Comparison of ENCODE assay signal across 9 cellular contexts in genomic region chr2:54708584-54709340, GRCh38.
DNase-seq lines count a peak whose midpoint lies in the region; ATAC-seq, FAIRE-seq and TF ChIP-seq lines count a peak whose summit lies in the region.
"Had no signal": no experiment of that assay in that cellular context is flagged by ENCODE, and none has a peak within 500 bp of the region (broad histone marks: within the 10 kb centered on the region; RNA-seq: fewer than 3 reads in every experiment).

No MANE protein-coding gene starts in this region.

- H3K36me3 ChIP-seq in ES-I3 (ENCODE audit: insufficient read depth, low read length) (no peaks in the 10 kb centered on the region), duodenal mucosa (ENCODE audit: control insufficient read depth in 1 of 2, insufficient read depth in 2 of 2, low read length in 2 of 2) (no peaks in the 10 kb centered on the region), muscle layer of duodenum (ENCODE audit: control insufficient read depth in 1 of 2, insufficient read depth in 2 of 2, low read length in 2 of 2) (no peaks in the 10 kb centered on the region)

- H3K27me3 ChIP-seq in duodenal mucosa (ENCODE audit: control insufficient read depth in 1 of 2, insufficient read depth in 2 of 2, low read length in 2 of 2) (no peaks in the 10 kb centered on the region), muscle layer of duodenum (ENCODE audit: low read depth, low read length) (no peaks in the 10 kb centered on the region)

- DNase-seq in NCI-H510A (lab: John Stamatoyannopoulos, UW) (peak; percentile 32), GM19239 (ENCODE audit: insufficient read length, low spot score) (no peak), D721Med (ENCODE audit: insufficient read length, low spot score) (no peak)
- DNase-seq in activated effector memory CD4-positive, alpha-beta T cell treated with anti-CD3 and anti-CD28 coated beads, Interleukin-2, amount 50 U/mL, for 16 hours, result no peak

- no peak for ATAC-seq in GM18519 (IDR thresholded peaks at IDR 0.05; ENCODE audit: low FRiP score, unreplicated experiment)

- H3K4me1 ChIP-seq in ES-I3 (ENCODE audit: insufficient read depth, low read length) (no peaks in the 10 kb centered on the region), duodenal mucosa (ENCODE audit: control insufficient read depth in 1 of 2, insufficient read depth in 2 of 2, low read length in 2 of 2) (peaks cover 3 to 11% of the 10 kb centered on the region in 2 donors), muscle layer of duodenum (ENCODE audit: control insufficient read depth in 1 of 2, insufficient read depth in 2 of 2, low read length in 2 of 2) (peaks cover 0 to 11% of the 10 kb centered on the region in 2 donors)

- peak overlapping the region; percentile 70 to 71 for H3K4me3 ChIP-seq in duodenal mucosa (ENCODE audit: low read depth in 1 of 2, low read length in 2 of 2)
- peak overlapping the region; percentile 56 to 73 for H3K4me3 ChIP-seq in muscle layer of duodenum (ENCODE audit: low read depth in 1 of 2, low read length in 2 of 2)

- H3K27ac ChIP-seq in duodenal mucosa (ENCODE audit: low read depth, low read length) (peak overlapping the region; percentile 26), muscle layer of duodenum (ENCODE audit: low read length) (no peak overlapping the region)
- H3K27ac ChIP-seq: KMS-11 had no signal

- FAIRE-seq in GM19239 (lab: Jason Lieb, UNC) (no peak), D721Med (lab: Jason Lieb, UNC) (no peak)

- no peak for TF ChIP-seq CTCF in D721Med (IDR thresholded peaks at IDR 0.05; ENCODE audit: insufficient read depth, missing control alignments)

- H3K9ac ChIP-seq in ES-I3 (ENCODE audit: low read depth, low read length) (peak overlapping the region; percentile 35; the same call in 1 of the 2 replicates), duodenal mucosa (ENCODE audit: low read depth in 1 of 2, low read length in 2 of 2) (peak overlapping the region; percentile 27 to 57)
- H3K9ac ChIP-seq: KMS-11 had no signal

- H3K9me3 ChIP-seq in ES-I3 (ENCODE audit: control insufficient read depth, insufficient read depth, low read length) (no peaks in the 10 kb centered on the region), duodenal mucosa (ENCODE audit: control insufficient read depth in 1 of 2, low read length in 2 of 2) (no peaks in the 10 kb centered on the region), muscle layer of duodenum (ENCODE audit: control insufficient read depth in 1 of 2, low read length in 2 of 2) (no peaks in the 10 kb centered on the region)
